In the genomic region with DNA sequence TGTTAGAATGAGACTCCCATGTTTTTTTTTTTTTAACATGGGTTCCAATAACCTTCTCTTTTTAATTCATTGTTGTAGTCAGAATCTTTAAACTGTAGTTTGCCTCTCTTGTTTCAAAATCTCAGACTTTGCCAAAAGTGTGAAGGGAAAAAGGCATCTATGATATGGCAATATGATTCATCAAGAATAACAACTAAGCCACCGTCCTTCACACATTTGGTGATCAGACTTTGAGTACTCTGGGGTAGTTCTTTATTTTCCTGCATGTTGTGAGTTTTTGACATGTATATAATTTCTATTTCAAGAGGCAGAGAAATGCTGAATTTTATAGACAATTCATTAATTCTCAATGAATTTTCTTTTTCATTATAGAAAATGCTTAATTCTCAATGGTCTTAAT, we compare ENCODE assay signal across 39 cellular contexts.
"Had no signal": no experiment of that assay in that cellular context is flagged by ENCODE, and none has a peak within 500 bp of the region (broad histone marks: within the 10 kb centered on the region; RNA-seq: fewer than 3 reads in every experiment).

No MANE protein-coding gene starts in this region.

- H3K4me1 Mint-ChIP-seq: activated CD4-positive, alpha-beta memory T cell treated with anti-CD3 and anti-CD28 coated beads, Interleukin-2, amount 10 ng/mL, durations not matched to agents 7 days and 5 days; activated T-helper 17 cell treated with anti-CD3 and anti-CD28 coated beads, Interleukin-2, amount 50 U/mL, for 72 hours; WTC11 had no signal

- H3K9me3 ChIP-seq: adrenal gland, body of pancreas had no signal

- H3K36me3 ChIP-seq: adrenal gland, brain microvascular endothelial cell, breast epithelium, WERI-Rb-1 had no signal

- H3K4me1 ChIP-seq: adrenal gland, breast epithelium had no signal

- H3K27me3 Mint-ChIP-seq: activated CD4-positive, alpha-beta T cell treated with anti-CD3 and anti-CD28 coated beads for 36 hours had no signal

- H3K27me3 ChIP-seq: adrenal gland, body of pancreas, brain microvascular endothelial cell, breast epithelium had no signal

- H3K4me3 Mint-ChIP-seq: activated CD4-positive, alpha-beta memory T cell treated with anti-CD3 and anti-CD28 coated beads, Interleukin-2, amount 10 ng/mL, durations not matched to agents 7 days and 5 days; activated CD4-positive, alpha-beta T cell treated with anti-CD3 and anti-CD28 coated beads for 36 hours; activated CD4-positive, alpha-beta T cell treated with anti-CD3 and anti-CD28 coated beads, Interleukin-2, amount 10 ng/mL, durations not matched to agents 7 days and 5 days; activated CD8-positive, alpha-beta T cell treated with anti-CD3 and anti-CD28 coated beads, Interleukin-2, amount 10 ng/mL, durations not matched to agents 7 days and 5 days; activated naive CD4-positive, alpha-beta T cell treated with anti-CD3 and anti-CD28 coated beads for 36 hours; activated naive CD8-positive, alpha-beta T cell treated with anti-CD3 and anti-CD28 coated beads for 36 hours; activated T-cell treated with anti-CD3 and anti-CD28 coated beads, Interleukin-2, amount 50 U/mL, for 4 hours; activated T-cell treated with anti-CD3 and anti-CD28 coated beads, Interleukin-2, amount 50 U/mL, for 72 hours; activated T-helper 1 cell treated with anti-CD3 and anti-CD28 coated beads, Interleukin-12 subunit alpha, Interleukin-12 subunit beta, Interleukin-2, Interleukin-4 antibody, amounts not matched to agents 30 ng/mL and 10 ng/mL and 1 ng/mL, durations not matched to agents 14 hours and 24 hours and 36 hours; activated T-helper 17 cell treated with anti-CD3 and anti-CD28 coated beads, Interleukin-2, amount 50 U/mL, for 72 hours; T-helper 1 cell treated with Interleukin-12 subunit alpha and Interleukin-12 subunit beta and Interleukin-4 antibody, amounts not matched to agents 30 μg/mL and 1 μg/mL, for 36 hours; T-helper 2 cell treated with Interferon-gamma antibody and Interleukin-4, amounts not matched to agents 5 μg/mL and 100 μg/mL, for 36 hours; WTC11 had no signal

- H3K27ac ChIP-seq: adrenal gland, body of pancreas, brain microvascular endothelial cell, breast epithelium, WERI-Rb-1 had no signal

- H3K4me3 ChIP-seq: adrenal gland, body of pancreas, breast epithelium had no signal

- ATAC-seq: activated CD4-positive, alpha-beta T cell treated with anti-CD3 and anti-CD28 coated beads for 36 hours; activated CD4-positive, CD25-positive, alpha-beta regulatory T cell treated with anti-CD3 and anti-CD28 coated beads, Interleukin-2, amount 50 U/mL, for 24 hours; activated CD8-positive, alpha-beta T cell treated with anti-CD3 and anti-CD28 coated beads, Interleukin-2, amount 10 ng/mL, durations not matched to agents 7 days and 5 days; activated naive CD4-positive, alpha-beta T cell treated with anti-CD3 and anti-CD28 coated beads, Interleukin-2, amount 50 U/mL, for 72 hours; activated T-cell treated with anti-CD3 and anti-CD28 coated beads, Interleukin-2, amount 50 U/mL, for 4 hours; activated T-cell treated with anti-CD3 and anti-CD28 coated beads, Interleukin-2, amount 50 U/mL, for 72 hours; activated T-helper 17 cell treated with anti-CD3 and anti-CD28 coated beads, Interleukin-2, amount 50 U/mL, for 72 hours; body of pancreas; WTC11 had no signal

- FAIRE-seq: astrocyte, TTC549 had no signal

- H3K27ac Mint-ChIP-seq: activated CD4-positive, alpha-beta memory T cell treated with anti-CD3 and anti-CD28 coated beads, Interleukin-2, amount 10 ng/mL, durations not matched to agents 7 days and 5 days; activated CD4-positive, alpha-beta T cell treated with anti-CD3 and anti-CD28 coated beads for 36 hours; activated CD4-positive, alpha-beta T cell treated with anti-CD3 and anti-CD28 coated beads, Interleukin-2, amount 10 ng/mL, durations not matched to agents 7 days and 5 days; activated CD8-positive, alpha-beta T cell treated with anti-CD3 and anti-CD28 coated beads, Interleukin-2, amount 10 ng/mL, durations not matched to agents 7 days and 5 days; activated naive CD4-positive, alpha-beta T cell treated with anti-CD3 and anti-CD28 coated beads for 36 hours; activated naive CD4-positive, alpha-beta T cell treated with anti-CD3 and anti-CD28 coated beads, Interleukin-2, amount 50 U/mL, for 72 hours; activated naive CD8-positive, alpha-beta T cell treated with anti-CD3 and anti-CD28 coated beads for 36 hours; activated T-cell treated with anti-CD3 and anti-CD28 coated beads, Interleukin-2, amount 50 U/mL, for 72 hours; activated T-helper 1 cell treated with anti-CD3 and anti-CD28 coated beads, Interleukin-12 subunit alpha, Interleukin-12 subunit beta, Interleukin-2, Interleukin-4 antibody, amounts not matched to agents 30 ng/mL and 10 ng/mL and 1 ng/mL, durations not matched to agents 14 hours and 24 hours and 36 hours; activated T-helper 17 cell treated with anti-CD3 and anti-CD28 coated beads, Interleukin-2, amount 50 U/mL, for 72 hours; T-helper 1 cell treated with Interleukin-12 subunit alpha and Interleukin-12 subunit beta and Interleukin-4 antibody, amounts not matched to agents 30 μg/mL and 1 μg/mL, for 36 hours; T-helper 2 cell treated with Interferon-gamma antibody and Interleukin-4, amounts not matched to agents 5 μg/mL and 100 μg/mL, for 36 hours; WTC11 had no signal

- DNase-seq: activated CD4-positive, alpha-beta memory T cell treated with anti-CD3 and anti-CD28 coated beads, Interleukin-2, amount 10 ng/mL, durations not matched to agents 7 days and 5 days; activated CD4-positive, alpha-beta T cell treated with anti-CD3 and anti-CD28 coated beads for 1 hour; activated CD4-positive, alpha-beta T cell treated with anti-CD3 and anti-CD28 coated beads for 36 hours; activated CD4-positive, alpha-beta T cell treated with anti-CD3 and anti-CD28 coated beads for 48 hours; activated CD4-positive, alpha-beta T cell treated with anti-CD3 and anti-CD28 coated beads, Interleukin-2, amount 10 ng/mL, durations not matched to agents 7 days and 5 days; activated CD4-positive, alpha-beta T cell treated with anti-CD3 and anti-CD28 coated beads, Interleukin-2, amount 50 U/mL, for 48 hours; activated CD4-positive, CD25-positive, alpha-beta regulatory T cell; activated CD8-positive, alpha-beta memory T cell treated with anti-CD3 and anti-CD28 coated beads, Interleukin-2, amount 50 U/mL, for 4 hours; activated CD8-positive, alpha-beta T cell treated with anti-CD3 and anti-CD28 coated beads, Interleukin-2, amount 10 ng/mL, durations not matched to agents 7 days and 5 days; activated effector memory CD4-positive, alpha-beta T cell treated with anti-CD3 and anti-CD28 coated beads, Interleukin-2, amount 50 U/mL, for 16 hours; activated gamma-delta T cell treated with Interleukin-2 at 50 U/mL for 16 hours; activated naive CD4-positive, alpha-beta T cell; activated naive CD4-positive, alpha-beta T cell treated with anti-CD3 and anti-CD28 coated beads for 36 hours; activated naive CD4-positive, alpha-beta T cell treated with anti-CD3 and anti-CD28 coated beads, Interleukin-2, amount 50 U/mL, for 16 hours; activated naive CD8-positive, alpha-beta T cell treated with anti-CD3 and anti-CD28 coated beads for 36 hours; activated T-cell treated with anti-CD3 and anti-CD28 coated beads for 4 hours; activated T-cell treated with anti-CD3 and anti-CD28 coated beads, Interleukin-2, amount 50 U/mL, for 1 hour; activated T-cell treated with anti-CD3 and anti-CD28 coated beads, Interleukin-2, amount 50 U/mL, for 4 hours; activated T-cell treated with anti-CD3 and anti-CD28 coated beads, Interleukin-2, amount 50 U/mL, for 72 hours; adrenal gland; amniotic stem cell; aorta; body of pancreas; brain microvascular endothelial cell; central memory CD4-positive, alpha-beta T cell; T-helper 1 cell; T-helper 2 cell; T-helper 9 cell; WERI-Rb-1 had no signal

- H3K9me3 Mint-ChIP-seq: activated T-helper 17 cell treated with anti-CD3 and anti-CD28 coated beads, Interleukin-2, amount 50 U/mL, for 72 hours had no signal
